ENCODE assay signal across 1 cellular context in the genomic region with DNA sequence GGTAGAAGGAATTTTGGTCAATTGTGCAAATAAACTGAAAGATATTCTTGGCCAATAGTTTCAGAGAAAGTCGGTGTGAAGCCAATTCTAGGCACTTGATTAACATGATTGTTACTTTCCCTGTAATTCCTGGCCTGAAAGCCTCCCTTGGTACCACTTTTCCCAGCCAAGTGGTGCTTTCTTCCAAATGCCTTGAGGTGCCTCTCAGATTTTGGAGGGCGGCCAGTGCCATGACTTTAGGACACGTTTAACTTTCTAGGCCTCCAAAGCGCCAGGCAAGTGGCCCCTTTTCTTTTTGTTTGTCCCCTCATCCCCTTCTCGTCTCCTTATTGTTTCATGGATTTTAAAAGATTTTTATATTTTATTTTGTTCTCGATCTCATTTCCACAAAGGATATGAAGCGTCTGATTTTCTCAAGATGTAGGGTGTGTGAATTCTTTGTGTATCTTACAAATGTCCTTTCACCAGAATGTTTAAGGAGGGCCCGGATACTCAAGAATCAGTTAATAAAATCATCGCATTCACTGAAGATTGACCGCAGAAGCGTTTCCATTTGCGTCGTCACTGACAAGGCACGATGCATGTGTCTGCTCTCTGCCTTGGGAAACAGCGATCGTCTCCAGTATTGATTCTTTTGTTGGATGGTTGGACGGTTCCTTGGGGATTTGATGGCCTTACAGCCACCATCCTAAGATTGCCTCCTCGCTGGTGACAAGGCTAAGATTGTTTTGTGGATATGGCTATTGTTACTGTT.
TF ChIP-seq lines count a peak whose summit lies in the region.

No MANE protein-coding gene starts in this region.

TF ChIP-seq in IMR-90, 13 proteins besides CTCF, POLR2A, EP300 and RAD21:
- TF ChIP-seq ELK1 (IDR thresholded peaks at IDR 0.05; ENCODE audit: borderline replicate concordance, low read depth, low read length): no peak
- no peak for TF ChIP-seq SMC3 (IDR thresholded peaks at IDR 0.05; ENCODE audit: low read depth, low read length)
- no peak for TF ChIP-seq CEBPB (IDR thresholded peaks at IDR 0.05; ENCODE audit: low read depth, low read length)
- no peak for TF ChIP-seq BHLHE40 (IDR thresholded peaks at IDR 0.05; ENCODE audit: low read depth, low read length)
- TF ChIP-seq, protein P1, sequence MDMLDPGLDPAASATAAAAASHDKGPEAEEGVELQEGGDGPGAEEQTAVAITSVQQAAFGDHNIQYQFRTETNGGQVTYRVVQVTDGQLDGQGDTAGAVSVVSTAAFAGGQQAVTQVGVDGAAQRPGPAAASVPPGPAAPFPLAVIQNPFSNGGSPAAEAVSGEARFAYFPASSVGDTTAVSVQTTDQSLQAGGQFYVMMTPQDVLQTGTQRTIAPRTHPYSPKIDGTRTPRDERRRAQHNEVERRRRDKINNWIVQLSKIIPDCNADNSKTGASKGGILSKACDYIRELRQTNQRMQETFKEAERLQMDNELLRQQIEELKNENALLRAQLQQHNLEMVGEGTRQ (IDR thresholded peaks at IDR 0.05; ENCODE audit: low read depth, low read length): no peak
- no peak for TF ChIP-seq CHD1 (IDR thresholded peaks at IDR 0.05; ENCODE audit: low read depth, low read length)
- TF ChIP-seq MAZ (IDR thresholded peaks at IDR 0.05; ENCODE audit: borderline replicate concordance, low read depth, low read length): no peak
- no peak for TF ChIP-seq RCOR1 (IDR thresholded peaks at IDR 0.05; ENCODE audit: insufficient replicate concordance, low read length)
- no peak for TF ChIP-seq NFE2L2 (IDR thresholded peaks at IDR 0.05; ENCODE audit: low read depth, low read length)
